In genomic region chrX:130170752-130171445, GRCh38 we compare ENCODE assay signal across 8 cellular contexts. TPM values are rescaled to one million over a fixed set of nuclear protein-coding genes. Genes with fewer than 3 reads are reported as not detected.
DNase-seq lines count a peak whose midpoint lies in the region; ATAC-seq and TF ChIP-seq lines count a peak whose summit lies in the region.

No MANE protein-coding gene starts in this region.

- ATAC-seq in HG03378 (IDR thresholded peaks at IDR 0.05; ENCODE audit: unreplicated experiment) = peak; percentile 68

- no peaks in the 10 kb centered on the region for H3K36me3 Mint-ChIP-seq in nephron (ENCODE audit: low read depth)

- TF ChIP-seq CTCF in esophagus muscularis mucosa (IDR thresholded peaks at IDR 0.05) = no peak
- no peak for TF ChIP-seq CTCF in nephron (IDR thresholded peaks at IDR 0.05; ENCODE audit: unreplicated experiment in 3 of 3)
- TF ChIP-seq CTCF in testis (IDR thresholded peaks at IDR 0.05) = no peak

- TF ChIP-seq EP300 in esophagus muscularis mucosa (IDR thresholded peaks at IDR 0.05) = no peak

- peaks cover 14% of the 10 kb centered on the region; the same call in 1 of the 2 replicates for H3K9me3 ChIP-seq in BLaER1
- H3K9me3 ChIP-seq in esophagus muscularis mucosa = no peaks in the 10 kb centered on the region
- no peaks in the 10 kb centered on the region for H3K9me3 ChIP-seq in testis

- H3K9ac ChIP-seq in BLaER1 = no peak overlapping the region

- peak overlapping the region; percentile 56 for H3K4me3 ChIP-seq in BLaER1
- H3K4me3 ChIP-seq in esophagus muscularis mucosa = peak overlapping the region; percentile 50 to 62 (median 53)
- peak overlapping the region; percentile 18 to 50 for H3K4me3 ChIP-seq in testis

- H3K27ac ChIP-seq in BLaER1 = no peak overlapping the region
- H3K27ac ChIP-seq in esophagus muscularis mucosa (replicated peaks in 1 of 4) = no peak overlapping the region
- no peak overlapping the region for H3K27ac ChIP-seq in testis

- H3K4me1 Mint-ChIP-seq in nephron = peaks cover 23% of the 10 kb centered on the region

- H3K4me3 Mint-ChIP-seq in nephron = peak overlapping the region; percentile 79 to 80 (median 79)

- peak; percentile 74 for DNase-seq in NCI-H774 (lab: John Stamatoyannopoulos, UW)
- peak; percentile 39 for DNase-seq in activated T-cell treated with anti-CD3 and anti-CD28 coated beads for 4 hours
- DNase-seq in esophagus muscularis mucosa (ENCODE audit: extremely low spot score) = no peak
- peak; percentile 57 for DNase-seq in testis

- 55% methylated on average over 18 of the region's 36 CpGs for WGBS in esophagus muscularis mucosa
- WGBS in testis, 2 donors = 2 to 20% methylated on average over 1 to 9 of the region's 36 CpGs

- H3K36me3 ChIP-seq in BLaER1 = no peaks in the 10 kb centered on the region
- H3K36me3 ChIP-seq in esophagus muscularis mucosa = no peaks in the 10 kb centered on the region
- no peaks in the 10 kb centered on the region for H3K36me3 ChIP-seq in testis (ENCODE audit: low read depth, missing control alignments)

- H3K27me3 ChIP-seq in BLaER1 (peaks cover 65% of the 10 kb centered on the region), esophagus muscularis mucosa (peaks cover 0 to 7% (median 0%) of the 10 kb centered on the region in 4 donors), testis (no peaks in the 10 kb centered on the region)

- H3K27ac Mint-ChIP-seq in nephron = peak overlapping the region in 1 of 3 experiments; percentile 28

- no peaks in the 10 kb centered on the region for H4K20me1 ChIP-seq in BLaER1

- peak overlapping the region; percentile 57 for H3K4me2 ChIP-seq in BLaER1

- H3K4me1 ChIP-seq in BLaER1 (peaks cover 36% of the 10 kb centered on the region), esophagus muscularis mucosa (peaks cover 4 to 39% (median 35%) of the 10 kb centered on the region in 4 donors), testis (peaks cover 3% of the 10 kb centered on the region)

- TF ChIP-seq POLR2A in GM19099 (IDR thresholded peaks at IDR 0.05; ENCODE audit: extremely low read depth, insufficient read length, low read depth) (peak; percentile 35), esophagus muscularis mucosa (IDR thresholded peaks at IDR 0.05; ENCODE audit: low read depth) (no peak), testis (IDR thresholded peaks at IDR 0.05) (no peak)

- H3K9me3 Mint-ChIP-seq in nephron = peaks cover 7% of the 10 kb centered on the region

- intact Hi-C loops in esophagus muscularis mucosa (cut with DNase I) = loop anchor here (5.0 kb wide), 1 partner anchor 49 kb away; no protein-coding TSS in a partner anchor
- intact Hi-C loops in testis (cut with DNase I; ENCODE audit: low total_unique reads) = no loop called here

- peaks cover 22% of the 10 kb centered on the region for H3K27me3 Mint-ChIP-seq in nephron (ENCODE audit: low read depth)

RNA-seq across cellular contexts. Expression of gene RAB33A, which starts 0.9 kb away (rescaled TPM):
- 1 to 10 TPM in 1 of 4 donors, under 1 TPM in 2, not detected in 1; 0.23 to 1.3 (median 0.91) TPM for total RNA-seq in esophagus muscularis mucosa
- total RNA-seq in testis = 1 to 10 TPM; 1.4 to 1.7 TPM
- 1.3 TPM for polyA plus RNA-seq in testis (ENCODE audit: insufficient read depth, low read depth, low replicate concordance)

RNA-seq across cellular contexts. Expression of gene AIFM1, which starts 5.3 kb away (rescaled TPM):
- total RNA-seq in esophagus muscularis mucosa = 10 to 100 TPM; 15.9 to 23.4 (median 21.6) TPM
- 10 to 100 TPM; 55.1 to 70.1 TPM for total RNA-seq in testis
- 67.1 TPM for polyA plus RNA-seq in testis (ENCODE audit: insufficient read depth, low read depth, low replicate concordance)
